ENCODE assay signal across 22 cellular contexts in genomic region chr1:88230126-88230525, GRCh38.
"Had no signal": no experiment of that assay in that cellular context is flagged by ENCODE, and none has a peak within 500 bp of the region (broad histone marks: within the 10 kb centered on the region; RNA-seq: fewer than 3 reads in every experiment).

No MANE protein-coding gene starts in this region.

- H3K9me3 ChIP-seq: esophagus muscularis mucosa, gastroesophageal sphincter, heart left ventricle, left ventricle myocardium inferior, lower lobe of right lung, mucosa of descending colon had no signal

- H3K36me3 ChIP-seq: esophagus muscularis mucosa, gastroesophageal sphincter, heart left ventricle, left ventricle myocardium inferior, lower lobe of right lung had no signal

- ATAC-seq: foreskin keratinocyte, gastroesophageal sphincter, heart left ventricle, left colon, left lobe of liver, lower lobe of right lung, mucosa of descending colon had no signal

- H3K27me3 ChIP-seq: dorsolateral prefrontal cortex, esophagus muscularis mucosa, foreskin keratinocyte, gastroesophageal sphincter, heart left ventricle, hepatocyte had no signal

- H3K4me1 Mint-ChIP-seq: immature natural killer cell had no signal

- H3K27ac Mint-ChIP-seq: immature natural killer cell, mesothelial cell of epicardium had no signal

- H2AFZ ChIP-seq: hepatocyte had no signal

- DNase-seq: dermis blood vessel endothelial cell; dorsolateral prefrontal cortex; effector CD4-positive, alpha-beta T cell; effector memory CD4-positive, alpha-beta T cell; foreskin keratinocyte; heart left ventricle; hypothalamus; immature natural killer cell; islet precursor cell; kidney; kidney glomerular epithelial cell; left colon; left ventricle myocardium inferior; lower lobe of right lung; mesenchymal stem cell; mucosa of descending colon had no signal

- H3K36me3 Mint-ChIP-seq: immature natural killer cell, mesothelial cell of epicardium had no signal

- H3K4me1 ChIP-seq: esophagus muscularis mucosa, foreskin keratinocyte, gastroesophageal sphincter, heart left ventricle, left ventricle myocardium inferior, lower lobe of right lung had no signal

- H3K9me3 Mint-ChIP-seq: mesothelial cell of epicardium had no signal

- H3K4me3 ChIP-seq: coronary artery, dorsolateral prefrontal cortex, esophagus muscularis mucosa, gastroesophageal sphincter, heart left ventricle, hepatocyte, left ventricle myocardium inferior, lower lobe of right lung, mucosa of descending colon had no signal

- H3K79me2 ChIP-seq: hepatocyte had no signal

- H3K4me3 Mint-ChIP-seq: immature natural killer cell, mesothelial cell of epicardium had no signal

- H3K4me2 ChIP-seq: hepatocyte had no signal

- H3K27ac ChIP-seq: coronary artery, dorsolateral prefrontal cortex, esophagus muscularis mucosa, foreskin keratinocyte, gastroesophageal sphincter, heart left ventricle, hepatocyte, left ventricle myocardium inferior, lower lobe of right lung had no signal
